ENCODE assay signal across 8 cellular contexts in the genomic region with DNA sequence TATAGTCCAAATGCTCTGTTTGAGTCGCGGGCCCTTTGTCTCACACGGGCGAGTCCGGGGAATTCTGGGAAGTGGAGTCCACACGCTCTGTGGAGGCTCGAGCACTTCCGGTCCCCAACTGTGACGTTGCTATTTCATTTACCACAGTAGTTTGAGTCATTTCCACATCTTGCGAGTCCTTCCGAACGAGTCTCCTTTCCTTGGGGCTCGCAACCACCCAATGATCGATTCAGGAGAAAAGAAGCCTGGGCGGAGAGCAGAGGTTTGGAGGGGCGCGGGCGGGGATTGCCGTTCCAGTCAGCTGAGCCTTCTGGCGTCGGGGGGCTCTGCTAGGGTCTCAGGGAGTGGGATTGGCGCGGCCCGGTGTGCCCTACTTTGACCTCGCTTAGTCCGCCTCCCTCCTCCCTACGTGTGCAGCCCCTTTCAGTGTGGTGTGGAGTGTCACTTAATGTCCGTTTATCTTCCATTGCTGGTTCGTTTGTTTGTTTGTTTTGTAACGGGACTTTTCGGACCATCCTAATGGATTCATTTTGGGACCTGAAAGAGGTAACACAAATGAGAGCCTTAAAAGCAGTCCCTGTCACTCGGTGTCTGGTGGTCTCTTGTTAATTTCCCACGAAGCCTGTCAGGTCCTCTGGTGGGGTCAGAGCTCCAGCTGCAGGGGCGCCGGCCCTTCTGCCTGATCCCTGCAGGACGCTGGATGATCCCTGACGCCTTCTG. TPM values are rescaled to one million over a fixed set of nuclear protein-coding genes. Genes with fewer than 3 reads are reported as not detected.
A peak's percentile ranks its signal among the peaks of the same experiment; 100 is the strongest.
DNase-seq lines count a peak whose midpoint lies in the region; ATAC-seq and TF ChIP-seq lines count a peak whose summit lies in the region.

A gene (plus strand): TSS at position 163 of the 720 bp plus-strand sequence. CDS start 58 bp downstream, at position 221.

- peaks cover 32% of the 10 kb centered on the region for H3K27me3 ChIP-seq in Loucy (ENCODE audit: insufficient read depth, low read length, poor library complexity, severe bottlenecking)
- H3K27me3 ChIP-seq in suprapubic skin: no peaks in the 10 kb centered on the region

- TF ChIP-seq EP300 in suprapubic skin (IDR thresholded peaks at IDR 0.05): no peak

- H3K9me3 Mint-ChIP-seq in activated naive CD4-positive, alpha-beta T cell treated with anti-CD3 and anti-CD28 coated beads, Interleukin-2, amount 50 U/mL, for 24 hours: peaks cover 41% of the 10 kb centered on the region

- peak; percentile 83 for DNase-seq in DMS79 (lab: John Stamatoyannopoulos, UW)
- peak; percentile 77 for DNase-seq in SK-N-DZ (ENCODE audit: low spot score)
- DNase-seq in glomerular endothelial cell (ENCODE audit: extremely low read depth, low read depth, low spot score): peak; percentile 80
- DNase-seq in occipital lobe (lab: John Stamatoyannopoulos, UW): peak; percentile 86
- DNase-seq in suprapubic skin (ENCODE audit: low spot score in 2 of 2): peak; percentile 81 to 84

- H3K9me2 ChIP-seq in Loucy (replicated peaks; ENCODE audit: low read depth, low read length): no peaks in the 10 kb centered on the region

- H3K9me3 ChIP-seq in Loucy (ENCODE audit: insufficient read depth, low read depth, low read length) (peaks cover 7% of the 10 kb centered on the region), suprapubic skin (peaks cover 8% of the 10 kb centered on the region)

- whole genome bisulfite sequencing in suprapubic skin: 2% methylated on average over 30 of the region's 37 CpGs

- ATAC-seq in GM21737 (IDR thresholded peaks at IDR 0.05; ENCODE audit: unreplicated experiment): peak; percentile 91

- H3K4me2 ChIP-seq in Loucy (ENCODE audit: low read depth, low read length, poor library complexity, severe bottlenecking): peak within 1 kb of the TSS; percentile 72

- H3K9ac ChIP-seq in Loucy (ENCODE audit: low read depth, low read length, poor library complexity, severe bottlenecking): peak within 1 kb of the TSS; percentile 76

- peak within 1 kb of the TSS; percentile 93 for H2AFZ ChIP-seq in Loucy (ENCODE audit: low read length)

- no peaks in the 10 kb centered on the region for H4K20me1 ChIP-seq in Loucy (ENCODE audit: insufficient read depth, low read length, poor library complexity, severe bottlenecking)

- H3K4me1 Mint-ChIP-seq in activated naive CD4-positive, alpha-beta T cell treated with anti-CD3 and anti-CD28 coated beads, Interleukin-2, amount 50 U/mL, for 24 hours: peaks cover 34% of the 10 kb centered on the region

- peaks cover 11% of the 10 kb centered on the region for H3K4me1 ChIP-seq in Loucy (ENCODE audit: insufficient read depth, low read length, poor library complexity, severe bottlenecking)
- peaks cover 15% of the 10 kb centered on the region for H3K4me1 ChIP-seq in suprapubic skin

- peaks cover 1% of the 10 kb centered on the region; the same call in 1 of the 2 replicates for H3K36me3 ChIP-seq in Loucy (ENCODE audit: insufficient read depth, low read length)
- peaks cover 35% of the 10 kb centered on the region for H3K36me3 ChIP-seq in suprapubic skin

- H3K4me3 Mint-ChIP-seq in activated naive CD4-positive, alpha-beta T cell treated with anti-CD3 and anti-CD28 coated beads, Interleukin-2, amount 50 U/mL, for 24 hours: peak within 1 kb of the TSS; percentile 97

- no peak within 1 kb of the TSS for H3K27ac ChIP-seq in suprapubic skin

- H3K27me3 Mint-ChIP-seq in activated naive CD4-positive, alpha-beta T cell treated with anti-CD3 and anti-CD28 coated beads, Interleukin-2, amount 50 U/mL, for 24 hours: peaks cover 3% of the 10 kb centered on the region

- peaks cover 39% of the 10 kb centered on the region for H3K36me3 Mint-ChIP-seq in activated naive CD4-positive, alpha-beta T cell treated with anti-CD3 and anti-CD28 coated beads, Interleukin-2, amount 50 U/mL, for 24 hours

- TF ChIP-seq CTCF in Loucy (conservative IDR thresholded peaks at IDR 0.05; ENCODE audit: low read length): no peak
- TF ChIP-seq CTCF in suprapubic skin (IDR thresholded peaks at IDR 0.05): no peak

- H3F3A ChIP-seq in Loucy (ENCODE audit: low read depth): no peaks in the 10 kb centered on the region

- H3K4me3 ChIP-seq in Loucy (ENCODE audit: low read length, poor library complexity, severe bottlenecking) (peak within 1 kb of the TSS; percentile 82), suprapubic skin (peak within 1 kb of the TSS; percentile 83)

- peaks cover 6% of the 10 kb centered on the region; the same call in 1 of the 2 replicates for H3K79me2 ChIP-seq in Loucy (ENCODE audit: insufficient read depth, low read length)

- peak within 1 kb of the TSS; percentile 93 for H3K27ac Mint-ChIP-seq in activated naive CD4-positive, alpha-beta T cell treated with anti-CD3 and anti-CD28 coated beads, Interleukin-2, amount 50 U/mL, for 24 hours

- TF ChIP-seq POLR2A in suprapubic skin (IDR thresholded peaks at IDR 0.05): no peak

RNA-seq across cellular contexts. Expression of the gene that starts here (rescaled TPM):
- polyA plus RNA-seq in SK-N-DZ (2014; cell fraction: cytosol; rRNA removed): 5.2 and 5.6 TPM in 2 replicates
- polyA plus RNA-seq in SK-N-DZ (2014; cell fraction: nucleus; rRNA removed): 7.4 and 8.8 TPM in 2 replicates
- 2.9 and 3.2 TPM in 2 replicates for total RNA-seq in glomerular endothelial cell
- total RNA-seq in occipital lobe: 12.3 TPM
- total RNA-seq in suprapubic skin: 1 to 10 TPM; 2.7 to 4.3 (median 3.4) TPM
